13 cellular contexts compared by ENCODE assay signal in the genomic region with DNA sequence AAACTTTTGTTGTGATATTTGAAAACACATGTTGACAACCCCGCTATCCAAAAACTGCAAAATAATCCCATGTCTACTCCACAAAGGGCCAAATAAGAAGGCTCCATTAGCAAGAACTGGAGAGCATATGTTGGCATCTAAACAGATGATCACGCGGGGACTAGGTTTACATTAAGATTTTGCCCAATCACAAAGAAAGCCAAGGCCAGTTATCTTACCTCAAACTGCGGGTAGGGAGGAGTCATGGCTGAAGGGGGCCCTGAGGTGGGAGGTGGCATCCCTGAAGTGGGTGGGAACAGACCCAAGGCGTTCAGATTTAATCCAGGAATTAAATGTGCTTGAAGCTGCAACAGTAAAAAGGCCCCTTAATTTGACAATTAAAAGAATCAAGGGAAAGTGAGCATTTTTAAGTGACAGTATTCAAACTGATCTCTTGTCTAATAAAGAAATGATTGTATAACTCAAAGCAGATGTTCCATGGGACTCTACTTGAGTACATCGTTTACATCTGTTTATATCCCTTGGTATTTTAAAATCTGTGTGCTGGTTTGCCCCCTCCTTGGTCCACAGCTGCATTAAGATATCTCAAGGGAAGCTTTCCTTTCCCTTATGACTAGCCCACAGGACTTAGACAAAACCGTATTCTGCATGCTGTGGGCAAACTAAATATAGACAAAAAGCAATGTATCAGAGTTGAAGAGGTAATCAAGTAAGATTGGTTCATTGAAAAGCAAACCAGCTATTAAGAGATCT. TPM values are rescaled to one million over a fixed set of nuclear protein-coding genes. Genes with fewer than 3 reads are reported as not detected.
DNase-seq lines count a peak whose midpoint lies in the region; ATAC-seq and TF ChIP-seq lines count a peak whose summit lies in the region.
"Had no signal": no experiment of that assay in that cellular context is flagged by ENCODE, and none has a peak within 500 bp of the region (broad histone marks: within the 10 kb centered on the region; RNA-seq: fewer than 3 reads in every experiment).

No MANE protein-coding gene starts in this region.

- DNase-seq in GM23338 (ENCODE audit: low spot score) (no peak), adipocyte (ENCODE audit: low read depth) (peak; percentile 56), fibroblast of villous mesenchyme (ENCODE audit: low read depth) (peak; percentile 66), HuH-7.5 (ENCODE audit: low spot score) (no peak), NCI-H146 treated with DMSO at 0.1 percent for 48 hours (lab: John Stamatoyannopoulos, UW; ENCODE audit: unreplicated experiment) (no peak), cerebellum (ENCODE audit: low spot score) (no peak), HUDEP-2 (lab: John Stamatoyannopoulos, UW; ENCODE audit: unreplicated experiment in 76 of 76) (no peak)
- DNase-seq: NCI-H1092, NCI-H187 treated with DMSO at 0.1 percent for 48 hours, Peyer's patch, SHP77 had no signal

- H3K4me3 Mint-ChIP-seq in GM23338 = no peak overlapping the region

- H3K27me3 ChIP-seq in GM23338 (ENCODE audit: insufficient read depth) (no peaks in the 10 kb centered on the region), adipocyte (replicated peaks; ENCODE audit: control insufficient read depth, insufficient read depth, low read length) (no peaks in the 10 kb centered on the region)
- H3K27me3 ChIP-seq: Peyer's patch had no signal

- peaks cover 12% of the 10 kb centered on the region for H4K20me1 ChIP-seq in GM23338 (replicated peaks; ENCODE audit: insufficient read depth)

- TF ChIP-seq CTCF in GM23338 (conservative IDR thresholded peaks at IDR 0.05; ENCODE audit: low read depth in 2 of 2) = no peak
- TF ChIP-seq CTCF in fibroblast of villous mesenchyme (IDR thresholded peaks at IDR 0.05; ENCODE audit: insufficient read depth, low read depth, low read length) = no peak

- H3K9me2 ChIP-seq in GM23338 (ENCODE audit: insufficient read depth) = no peaks in the 10 kb centered on the region

- no peaks in the 10 kb centered on the region for H3K4me1 Mint-ChIP-seq in GM23338

- peaks cover 10% of the 10 kb centered on the region for H3K27me3 Mint-ChIP-seq in GM23338 (ENCODE audit: insufficient read depth, low read depth, poor library complexity)

- H3K27ac ChIP-seq in GM23338 (ENCODE audit: low read depth) = 0 out of 2 replicates have a peak overlapping the region, but pooled peaks have one; percentile 21
- H3K27ac ChIP-seq: KMS-11, Peyer's patch had no signal

- no peak overlapping the region for H3K27ac Mint-ChIP-seq in GM23338

- no peak overlapping the region for H3K4me2 ChIP-seq in GM23338
- H3K4me2 ChIP-seq: KMS-11 had no signal

- no peaks in the 10 kb centered on the region; the same call in 2 of the 3 replicates for H3K9me3 Mint-ChIP-seq in GM23338

- no peaks in the 10 kb centered on the region for H3K79me2 ChIP-seq in GM23338 (replicated peaks; ENCODE audit: insufficient read depth)

- peaks cover 8% of the 10 kb centered on the region for H3K9me3 ChIP-seq in adipocyte (ENCODE audit: control insufficient read depth, low read length)
- H3K9me3 ChIP-seq: Peyer's patch had no signal

- H3K4me3 ChIP-seq in GM23338 = no peak overlapping the region
- H3K4me3 ChIP-seq in adipocyte (ENCODE audit: low read length) = no peak overlapping the region
- H3K4me3 ChIP-seq in fibroblast of villous mesenchyme (ENCODE audit: low read depth, low read length) = no peak overlapping the region
- H3K4me3 ChIP-seq: GM12878, Peyer's patch had no signal

- peaks cover 16% of the 10 kb centered on the region; the same call in 1 of the 2 replicates for H3F3A ChIP-seq in GM23338 (replicated peaks; ENCODE audit: low read depth)

- H3K9ac ChIP-seq in adipocyte (ENCODE audit: low read length) = no peak overlapping the region
- H3K9ac ChIP-seq: KMS-11 had no signal

- H3K4me1 ChIP-seq in GM23338 (ENCODE audit: insufficient read depth) (no peaks in the 10 kb centered on the region), adipocyte (ENCODE audit: control insufficient read depth, insufficient read depth, low read length) (peaks cover under 1% of the 10 kb centered on the region)
- H3K4me1 ChIP-seq: Peyer's patch had no signal

- H3K36me3 ChIP-seq in GM23338 (ENCODE audit: insufficient read depth) (peaks cover 77% of the 10 kb centered on the region; the same call in 1 of the 2 replicates), adipocyte (ENCODE audit: control insufficient read depth, insufficient read depth, low read length, severe bottlenecking) (peaks cover 5% of the 10 kb centered on the region)
- H3K36me3 ChIP-seq: Peyer's patch had no signal

- peaks cover 90% of the 10 kb centered on the region for H3K36me3 Mint-ChIP-seq in GM23338 (ENCODE audit: low read depth)

- ATAC-seq in GM23338 = peak; percentile 38; the same call in 2 of the 3 replicates
- ATAC-seq: GM12878 had no signal

- no peak overlapping the region for H2AFZ ChIP-seq in GM23338

TF ChIP-seq in GM23338, 12 proteins besides CTCF, POLR2A, EP300 and RAD21:
- TF ChIP-seq ZNF114 (CRISPR knock-in tag; IDR thresholded peaks at IDR 0.05) (no peak), POLR2AphosphoS5 (IDR thresholded peaks at IDR 0.05; ENCODE audit: low read depth) (no peak), ZNF331 (CRISPR knock-in tag; IDR thresholded peaks at IDR 0.05; ENCODE audit: low read depth) (no peak), NANOG (IDR thresholded peaks at IDR 0.05; ENCODE audit: borderline replicate concordance) (no peak)
- TF ChIP-seq, protein P1, sequence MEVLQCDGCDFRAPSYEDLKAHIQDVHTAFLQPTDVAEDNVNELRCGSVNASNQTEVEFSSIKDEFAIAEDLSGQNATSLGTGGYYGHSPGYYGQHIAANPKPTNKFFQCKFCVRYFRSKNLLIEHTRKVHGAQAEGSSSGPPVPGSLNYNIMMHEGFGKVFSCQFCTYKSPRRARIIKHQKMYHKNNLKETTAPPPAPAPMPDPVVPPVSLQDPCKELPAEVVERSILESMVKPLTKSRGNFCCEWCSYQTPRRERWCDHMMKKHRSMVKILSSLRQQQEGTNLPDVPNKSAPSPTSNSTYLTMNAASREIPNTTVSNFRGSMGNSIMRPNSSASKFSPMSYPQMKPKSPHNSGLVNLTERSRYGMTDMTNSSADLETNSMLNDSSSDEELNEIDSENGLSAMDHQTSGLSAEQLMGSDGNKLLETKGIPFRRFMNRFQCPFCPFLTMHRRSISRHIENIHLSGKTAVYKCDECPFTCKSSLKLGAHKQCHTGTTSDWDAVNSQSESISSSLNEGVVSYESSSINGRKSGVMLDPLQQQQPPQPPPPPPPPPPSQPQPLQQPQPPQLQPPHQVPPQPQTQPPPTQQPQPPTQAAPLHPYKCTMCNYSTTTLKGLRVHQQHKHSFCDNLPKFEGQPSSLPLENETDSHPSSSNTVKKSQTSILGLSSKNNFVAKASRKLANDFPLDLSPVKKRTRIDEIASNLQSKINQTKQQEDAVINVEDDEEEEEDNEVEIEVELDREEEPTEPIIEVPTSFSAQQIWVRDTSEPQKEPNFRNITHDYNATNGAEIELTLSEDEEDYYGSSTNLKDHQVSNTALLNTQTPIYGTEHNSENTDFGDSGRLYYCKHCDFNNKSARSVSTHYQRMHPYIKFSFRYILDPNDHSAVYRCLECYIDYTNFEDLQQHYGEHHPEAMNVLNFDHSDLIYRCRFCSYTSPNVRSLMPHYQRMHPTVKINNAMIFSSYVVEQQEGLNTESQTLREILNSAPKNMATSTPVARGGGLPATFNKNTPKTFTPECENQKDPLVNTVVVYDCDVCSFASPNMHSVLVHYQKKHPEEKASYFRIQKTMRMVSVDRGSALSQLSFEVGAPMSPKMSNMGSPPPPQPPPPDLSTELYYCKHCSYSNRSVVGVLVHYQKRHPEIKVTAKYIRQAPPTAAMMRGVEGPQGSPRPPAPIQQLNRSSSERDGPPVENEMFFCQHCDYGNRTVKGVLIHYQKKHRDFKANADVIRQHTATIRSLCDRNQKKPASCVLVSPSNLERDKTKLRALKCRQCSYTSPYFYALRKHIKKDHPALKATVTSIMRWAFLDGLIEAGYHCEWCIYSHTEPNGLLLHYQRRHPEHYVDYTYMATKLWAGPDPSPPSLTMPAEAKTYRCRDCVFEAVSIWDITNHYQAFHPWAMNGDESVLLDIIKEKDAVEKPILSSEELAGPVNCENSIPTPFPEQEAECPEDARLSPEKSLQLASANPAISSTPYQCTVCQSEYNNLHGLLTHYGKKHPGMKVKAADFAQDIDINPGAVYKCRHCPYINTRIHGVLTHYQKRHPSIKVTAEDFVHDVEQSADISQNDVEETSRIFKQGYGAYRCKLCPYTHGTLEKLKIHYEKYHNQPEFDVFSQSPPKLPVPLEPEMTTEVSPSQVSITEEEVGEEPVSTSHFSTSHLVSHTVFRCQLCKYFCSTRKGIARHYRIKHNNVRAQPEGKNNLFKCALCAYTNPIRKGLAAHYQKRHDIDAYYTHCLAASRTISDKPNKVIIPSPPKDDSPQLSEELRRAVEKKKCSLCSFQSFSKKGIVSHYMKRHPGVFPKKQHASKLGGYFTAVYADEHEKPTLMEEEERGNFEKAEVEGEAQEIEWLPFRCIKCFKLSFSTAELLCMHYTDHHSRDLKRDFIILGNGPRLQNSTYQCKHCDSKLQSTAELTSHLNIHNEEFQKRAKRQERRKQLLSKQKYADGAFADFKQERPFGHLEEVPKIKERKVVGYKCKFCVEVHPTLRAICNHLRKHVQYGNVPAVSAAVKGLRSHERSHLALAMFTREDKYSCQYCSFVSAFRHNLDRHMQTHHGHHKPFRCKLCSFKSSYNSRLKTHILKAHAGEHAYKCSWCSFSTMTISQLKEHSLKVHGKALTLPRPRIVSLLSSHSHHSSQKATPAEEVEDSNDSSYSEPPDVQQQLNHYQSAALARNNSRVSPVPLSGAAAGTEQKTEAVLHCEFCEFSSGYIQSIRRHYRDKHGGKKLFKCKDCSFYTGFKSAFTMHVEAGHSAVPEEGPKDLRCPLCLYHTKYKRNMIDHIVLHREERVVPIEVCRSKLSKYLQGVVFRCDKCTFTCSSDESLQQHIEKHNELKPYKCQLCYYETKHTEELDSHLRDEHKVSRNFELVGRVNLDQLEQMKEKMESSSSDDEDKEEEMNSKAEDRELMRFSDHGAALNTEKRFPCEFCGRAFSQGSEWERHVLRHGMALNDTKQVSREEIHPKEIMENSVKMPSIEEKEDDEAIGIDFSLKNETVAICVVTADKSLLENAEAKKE (CRISPR knock-in tag; IDR thresholded peaks at IDR 0.05) = no peak

RNA-seq across cellular contexts. Expression of gene MALSU1, which starts 42.9 kb away (rescaled TPM):
- 96.8 and 112 TPM in 2 replicates for total RNA-seq in GM23338 (2014; rRNA removed; shearing (Covaris generic))
- 190 and 209 TPM in 2 replicates for polyA plus RNA-seq in GM23338 (2016; fragmentation: Nextera tagmentation; extraction: Ambion mirVana)
- total RNA-seq in fibroblast of villous mesenchyme (60.0 and 62.8 TPM in 2 replicates), cerebellum (35.2 TPM)

Comparison
In these comparisons a context has a peak if more than half of its experiments do, and no peak if none do; other contexts are left out.
1. DNase-seq: peak in adipocyte (single experiment) and fibroblast of villous mesenchyme (single experiment); none in GM23338 (single experiment), HuH-7.5 (single experiment), NCI-H146 treated with DMSO at 0.1 percent for 48 hours (single experiment), cerebellum (single experiment) and HUDEP-2 (0 of 76).